8 cellular contexts compared by ENCODE assay signal in genomic region chr4:185471235-185472062, GRCh38. TPM values are rescaled to one million over a fixed set of nuclear protein-coding genes. Genes with fewer than 3 reads are reported as not detected.
DNase-seq lines count a peak whose midpoint lies in the region; ATAC-seq and TF ChIP-seq lines count a peak whose summit lies in the region.

Gene CCDC110 (minus strand): TSS chr4:185471733. CDS start chr4:185471683, 50 bp downstream.

- POLR2A ChIA-PET in BJ (lab: Charles Lee): no interaction called here
- POLR2A ChIA-PET in activated CD4-positive, alpha-beta memory T cell treated with anti-CD3 and anti-CD28 coated beads, Interleukin-2, amount 10 ng/mL, durations not matched to agents 7 days and 5 days (lab: Charles Lee): no interaction called here

- H3K4me3 ChIP-seq in BJ (ENCODE audit: low read depth, low read length): peak within 1 kb of the TSS; percentile 60

- no peak within 1 kb of the TSS for H3K27ac Mint-ChIP-seq in activated CD4-positive, alpha-beta memory T cell treated with anti-CD3 and anti-CD28 coated beads, Interleukin-2, amount 10 ng/mL, durations not matched to agents 7 days and 5 days

- H3K4me1 Mint-ChIP-seq in activated CD4-positive, alpha-beta memory T cell treated with anti-CD3 and anti-CD28 coated beads, Interleukin-2, amount 10 ng/mL, durations not matched to agents 7 days and 5 days: peaks cover 6% of the 10 kb centered on the region

- H3K9me3 Mint-ChIP-seq in activated CD4-positive, alpha-beta memory T cell treated with anti-CD3 and anti-CD28 coated beads, Interleukin-2, amount 10 ng/mL, durations not matched to agents 7 days and 5 days: no peaks in the 10 kb centered on the region

- DNase-seq in BJ (ENCODE audit: low read depth): peak; percentile 18
- DNase-seq in NCI-H524 treated with DMSO at 0.1 percent for 48 hours (lab: John Stamatoyannopoulos, UW): peak; percentile 23
- DNase-seq in activated CD4-positive, alpha-beta memory T cell treated with anti-CD3 and anti-CD28 coated beads, Interleukin-2, amount 10 ng/mL, durations not matched to agents 7 days and 5 days: peak; percentile 92
- DNase-seq in ecto neural progenitor cell (ENCODE audit: low spot score): peak; percentile 95
- peak; percentile 99 for DNase-seq in lung microvascular endothelial cell (ENCODE audit: low read depth in 2 of 2)
- DNase-seq in stimulated activated CD4-positive, alpha-beta T cell treated with anti-CD3 and anti-CD28 coated beads, TNF-alpha, amount 100 ng/mL, for 24 hours (ENCODE audit: low read depth in 3 of 3): peak; percentile 85 to 86 (median 86)

- CTCF ChIA-PET in BJ (lab: Yijun Ruan, JAX): interaction anchor here (0.6 to 4.5 kb wide), 3 partner anchors 13 to 137 kb away, joined by 3 to 26 read pairs (median 3); no protein-coding TSS in a partner anchor
- CTCF ChIA-PET in activated CD4-positive, alpha-beta memory T cell treated with anti-CD3 and anti-CD28 coated beads, Interleukin-2, amount 10 ng/mL, durations not matched to agents 7 days and 5 days (lab: Charles Lee): interaction anchor here (1.9 kb wide), 1 partner anchor 126 kb away, joined by 6 read pairs; no protein-coding TSS in a partner anchor

- peak; percentile 57 for ATAC-seq in HG03378 (IDR thresholded peaks at IDR 0.05; ENCODE audit: unreplicated experiment)

- peak within 1 kb of the TSS; percentile 75 for H3K4me3 Mint-ChIP-seq in activated CD4-positive, alpha-beta memory T cell treated with anti-CD3 and anti-CD28 coated beads, Interleukin-2, amount 10 ng/mL, durations not matched to agents 7 days and 5 days

- TF ChIP-seq CTCF in BJ (IDR thresholded peaks at IDR 0.05; ENCODE audit: insufficient read depth, low read depth, low read length): peak; percentile 47

- peaks cover 54% of the 10 kb centered on the region for H3K27me3 Mint-ChIP-seq in activated CD4-positive, alpha-beta memory T cell treated with anti-CD3 and anti-CD28 coated beads, Interleukin-2, amount 10 ng/mL, durations not matched to agents 7 days and 5 days

- no peaks in the 10 kb centered on the region for H3K36me3 ChIP-seq in BJ (ENCODE audit: control insufficient read depth, insufficient read depth, low read length)

- H3K27me3 ChIP-seq in BJ (ENCODE audit: control insufficient read depth, insufficient read depth, low read length): peaks cover 16% of the 10 kb centered on the region

- TF ChIP-seq POLR2A in GM19193 (IDR thresholded peaks at IDR 0.05; ENCODE audit: extremely low read depth, insufficient read depth, insufficient read length): peak; percentile 31

- no peaks in the 10 kb centered on the region for H3K36me3 Mint-ChIP-seq in activated CD4-positive, alpha-beta memory T cell treated with anti-CD3 and anti-CD28 coated beads, Interleukin-2, amount 10 ng/mL, durations not matched to agents 7 days and 5 days (ENCODE audit: low read depth)

RNA-seq across cellular contexts. Expression of gene CCDC110, which starts in this region (rescaled TPM):
- polyA plus RNA-seq in BJ (2011; rRNA removed): not detected in 2 replicates
- polyA minus RNA-seq in BJ (2011; rRNA and poly(A)+ RNA removed): not detected in 2 replicates
- total RNA-seq in activated CD4-positive, alpha-beta memory T cell treated with anti-CD3 and anti-CD28 coated beads, Interleukin-2, amount 10 ng/mL, durations not matched to agents 7 days and 5 days: not detected
- total RNA-seq in lung microvascular endothelial cell: 0.44 and 0.60 TPM in 2 replicates

Comparison
In these comparisons a context has a peak if more than half of its experiments do, and no peak if none do; other contexts are left out.
1. Peak in every context shown above with its lines: DNase-seq, ATAC-seq and H3K4me3 ChIP-seq.
2. Peak in DNase-seq and H3K4me3 ChIP-seq in BJ; RNA of the gene not detected or under 1 TPM.
3. Peak in DNase-seq in activated CD4-positive, alpha-beta memory T cell treated with anti-CD3 and anti-CD28 coated beads, Interleukin-2, amount 10 ng/mL, durations not matched to agents 7 days and 5 days; RNA of the gene not detected or under 1 TPM.
4. Peak in DNase-seq in lung microvascular endothelial cell; RNA of the gene not detected or under 1 TPM.
5. DNase-seq: peak in every context shown above with its lines; median percentile 99 in lung microvascular endothelial cell; 95 in ecto neural progenitor cell; 92 in activated CD4-positive, alpha-beta memory T cell treated with anti-CD3 and anti-CD28 coated beads, Interleukin-2, amount 10 ng/mL, durations not matched to agents 7 days and 5 days; 86 in stimulated activated CD4-positive, alpha-beta T cell treated with anti-CD3 and anti-CD28 coated beads, TNF-alpha, amount 100 ng/mL, for 24 hours; 23 in NCI-H524 treated with DMSO at 0.1 percent for 48 hours; 18 in BJ.